8 cellular contexts compared by ENCODE assay signal in genomic region chr6:149235130-149235561, GRCh38.
DNase-seq lines count a peak whose midpoint lies in the region; ATAC-seq and TF ChIP-seq lines count a peak whose summit lies in the region.

No MANE protein-coding gene starts in this region.

- H3K4me3 ChIP-seq in fibroblast of villous mesenchyme (ENCODE audit: low read depth, low read length) = no peak overlapping the region

- peak; percentile 29 for DNase-seq in GF-D8 (lab: John Stamatoyannopoulos, UW)
- peak; percentile 55 to 66 for DNase-seq in SHP77 (lab: John Stamatoyannopoulos, UW)
- DNase-seq in fibroblast of villous mesenchyme (ENCODE audit: low read depth) = peak; percentile 73
- no peak for DNase-seq in superior temporal gyrus (ENCODE audit: extremely low spot score)
- DNase-seq in posterior vena cava (ENCODE audit: low spot score) = no peak
- DNase-seq in cerebellum (ENCODE audit: low spot score) = no peak

- no peak for TF ChIP-seq CTCF in fibroblast of villous mesenchyme (IDR thresholded peaks at IDR 0.05; ENCODE audit: insufficient read depth, low read depth, low read length)

- intact Hi-C loops in posterior vena cava (cut with DNase I) = loop anchor here in 1 of 2 donors (10.0 kb wide), 1 partner anchor 500 kb away; no protein-coding TSS in a partner anchor

- peak; percentile 80 for ATAC-seq in GM19463 (IDR thresholded peaks at IDR 0.05; ENCODE audit: unreplicated experiment)
- ATAC-seq in HG03460 (IDR thresholded peaks at IDR 0.05; ENCODE audit: unreplicated experiment) = peak; percentile 84

Comparison
In these comparisons a context has a peak if more than half of its experiments do, and no peak if none do; other contexts are left out.
1. DNase-seq: peak in GF-D8 (single experiment), SHP77 (2 of 2) and fibroblast of villous mesenchyme (single experiment); none in superior temporal gyrus (single experiment), posterior vena cava (single experiment) and cerebellum (single experiment).